ENCODE assay signal across 17 cellular contexts in the genomic region with DNA sequence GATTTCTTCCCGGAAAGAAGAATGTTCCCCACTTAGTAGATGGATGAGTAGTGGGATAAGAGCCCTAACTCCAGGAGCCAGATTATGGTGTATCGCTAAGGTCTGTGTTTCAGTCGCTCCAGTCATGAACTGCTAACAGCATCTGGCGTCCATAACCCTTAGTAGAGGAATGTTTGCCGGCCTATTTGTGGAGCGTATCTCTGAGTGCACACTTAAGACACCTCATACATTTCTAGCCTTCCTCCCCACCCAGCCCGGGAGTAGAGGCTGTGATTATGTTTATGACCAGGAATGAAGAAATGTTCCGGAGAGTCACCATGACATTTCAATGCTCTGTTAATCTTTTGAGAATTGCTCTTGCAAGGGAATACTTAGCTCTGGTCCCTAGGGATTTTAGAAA.
"Had no signal": no experiment of that assay in that cellular context is flagged by ENCODE, and none has a peak within 500 bp of the region (broad histone marks: within the 10 kb centered on the region; RNA-seq: fewer than 3 reads in every experiment).

No MANE protein-coding gene starts in this region.

- H3K36me3 ChIP-seq: ascending aorta, gastrocnemius medialis, suprapubic skin had no signal

- H3K27ac ChIP-seq: ascending aorta, gastrocnemius medialis, suprapubic skin had no signal

- FAIRE-seq: bronchial epithelial cell, endothelial cell of umbilical vein had no signal

- H3K9me3 ChIP-seq: ascending aorta, gastrocnemius medialis, suprapubic skin had no signal

- H3K4me3 ChIP-seq: ascending aorta, gastrocnemius medialis, suprapubic skin had no signal

- ATAC-seq: activated T-cell treated with anti-CD3 and anti-CD28 coated beads, Interleukin-2, amount 50 U/mL, for 4 hours; gastrocnemius medialis; natural killer cell; sciatic nerve had no signal

- H3K27me3 ChIP-seq: ascending aorta, gastrocnemius medialis, suprapubic skin had no signal

- DNase-seq: activated CD4-positive, alpha-beta T cell treated with anti-CD3 and anti-CD28 coated beads for 1 hour; activated CD4-positive, alpha-beta T cell treated with anti-CD3 and anti-CD28 coated beads, Interleukin-2, amount 50 U/mL, for 48 hours; activated gamma-delta T cell treated with Interleukin-2 at 50 U/mL for 16 hours; activated naive CD8-positive, alpha-beta T cell treated with anti-CD3 and anti-CD28 coated beads, Interleukin-2, amount 10 ng/mL, durations not matched to agents 7 days and 5 days; activated T-cell treated with anti-CD3 and anti-CD28 coated beads, Interleukin-2, amount 50 U/mL, for 4 hours; gastrocnemius medialis; mammary epithelial cell; natural killer cell; nucleus accumbens; stimulated activated CD4-positive, alpha-beta T cell treated with anti-CD3 and anti-CD28 coated beads, Interleukin-2, amount 100 ng/mL, for 48 hours; stimulated activated naive CD4-positive, alpha-beta T cell treated with Interleukin-2 at 50 U/mL for 16 hours; SW 1271 had no signal

- H3K4me1 ChIP-seq: ascending aorta, gastrocnemius medialis had no signal
